Comparison of ENCODE assay signal across 24 cellular contexts in the genomic region with DNA sequence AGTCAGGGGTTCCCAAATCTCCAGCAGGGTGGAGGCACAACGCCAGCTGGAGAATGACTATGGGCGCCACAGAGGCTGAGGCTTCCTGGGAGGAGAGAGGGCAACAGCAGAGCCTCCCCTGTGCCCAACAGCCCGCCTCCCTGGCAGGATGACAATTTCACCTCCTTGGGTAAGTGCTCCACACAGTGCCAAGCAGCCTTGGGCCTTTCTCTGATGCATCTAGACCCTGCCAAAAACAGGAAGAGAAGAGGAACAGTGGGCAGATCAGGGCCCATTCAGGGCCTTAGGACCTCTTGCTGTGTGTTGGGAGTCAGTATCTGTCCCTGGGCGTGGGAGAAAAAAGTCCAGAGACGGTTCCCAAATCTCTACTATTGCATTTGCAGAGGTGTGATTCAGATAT. TPM values are rescaled to one million over a fixed set of nuclear protein-coding genes. Genes with fewer than 3 reads are reported as not detected.
"Had no signal": no experiment of that assay in that cellular context is flagged by ENCODE, and none has a peak within 500 bp of the region (broad histone marks: within the 10 kb centered on the region; RNA-seq: fewer than 3 reads in every experiment).

No MANE protein-coding gene starts in this region.

- H3K27ac ChIP-seq: esophagus muscularis mucosa, foreskin keratinocyte, right lobe of liver, skin epidermis, thoracic aorta, vagina had no signal

- H3K27me3 ChIP-seq: esophagus muscularis mucosa, right lobe of liver, vagina had no signal

- DNase-seq: activated CD4-positive, alpha-beta memory T cell treated with anti-CD3 and anti-CD28 coated beads, Interleukin-2, amount 10 ng/mL, durations not matched to agents 7 days and 5 days; activated CD4-positive, alpha-beta T cell treated with anti-CD3 and anti-CD28 coated beads, Interleukin-2, amount 10 ng/mL, durations not matched to agents 7 days and 5 days; activated CD4-positive, CD25-positive, alpha-beta regulatory T cell treated with anti-CD3 and anti-CD28 coated beads, Interleukin-2, amount 50 U/mL, for 72 hours; activated naive CD8-positive, alpha-beta T cell treated with anti-CD3 and anti-CD28 coated beads, Interleukin-2, amount 50 U/mL, for 24 hours; activated T-cell treated with anti-CD3 and anti-CD28 coated beads, Interleukin-2, amount 50 U/mL, for 48 hours; amygdala; central memory CD4-positive, alpha-beta T cell; foreskin keratinocyte; natural killer cell; posterior cingulate gyrus; right lobe of liver; stimulated activated CD4-positive, alpha-beta T cell treated with anti-CD3 and anti-CD28 coated beads, Interleukin-4, amount 100 ng/mL, for 24 hours; T-helper 2 cell; trophoblast cell had no signal

- H3K36me3 ChIP-seq: esophagus muscularis mucosa, right lobe of liver, thoracic aorta, vagina had no signal

- H3K4me3 ChIP-seq: esophagus muscularis mucosa, right lobe of liver, skin epidermis, thoracic aorta, vagina had no signal

- H3K9me3 ChIP-seq: esophagus muscularis mucosa, right lobe of liver, thoracic aorta, vagina had no signal

- ATAC-seq: activated naive CD8-positive, alpha-beta T cell treated with anti-CD3 and anti-CD28 coated beads, Interleukin-2, amount 50 U/mL, for 24 hours; foreskin keratinocyte; natural killer cell had no signal

- FAIRE-seq: islet of Langerhans had no signal

- H3K4me1 ChIP-seq: esophagus muscularis mucosa, foreskin keratinocyte, right lobe of liver, vagina had no signal

RNA-seq across cellular contexts. Expression of gene OR10P1, which starts 4.9 kb away (rescaled TPM):
- total RNA-seq: activated CD4-positive, alpha-beta memory T cell treated with anti-CD3 and anti-CD28 coated beads, Interleukin-2, amount 10 ng/mL, durations not matched to agents 7 days and 5 days; activated CD4-positive, alpha-beta T cell treated with anti-CD3 and anti-CD28 coated beads, Interleukin-2, amount 10 ng/mL, durations not matched to agents 7 days and 5 days; activated T-helper 2 cell treated with anti-CD3 and anti-CD28 coated beads, Interferon-gamma antibody, Interleukin-2, Interleukin-4, amounts not matched to agents 10 μg/mL and 5 μg/mL and 100 μg/mL, durations not matched to agents 14 hours and 24 hours and 36 hours; esophagus muscularis mucosa; foreskin keratinocyte; liver; mononuclear cell; natural killer cell; omental fat pad; right lobe of liver; subcutaneous adipose tissue; thoracic aorta; vagina had no signal
- polyA plus RNA-seq: foreskin keratinocyte, liver had no signal

RNA-seq across cellular contexts. Expression of gene OR2AP1, which starts 59.5 kb away (rescaled TPM):
- total RNA-seq: activated CD4-positive, alpha-beta memory T cell treated with anti-CD3 and anti-CD28 coated beads, Interleukin-2, amount 10 ng/mL, durations not matched to agents 7 days and 5 days; activated CD4-positive, alpha-beta T cell treated with anti-CD3 and anti-CD28 coated beads, Interleukin-2, amount 10 ng/mL, durations not matched to agents 7 days and 5 days; esophagus muscularis mucosa; foreskin keratinocyte; liver; mononuclear cell; omental fat pad; right lobe of liver; subcutaneous adipose tissue; thoracic aorta; vagina had no signal
- polyA plus RNA-seq: foreskin keratinocyte, liver had no signal
